ENCODE assay signal across 17 cellular contexts in genomic region chr4:53151489-53151788, GRCh38.
DNase-seq lines count a peak whose midpoint lies in the region; ATAC-seq and TF ChIP-seq lines count a peak whose summit lies in the region.
"Had no signal": no experiment of that assay in that cellular context is flagged by ENCODE, and none has a peak within 500 bp of the region (broad histone marks: within the 10 kb centered on the region; RNA-seq: fewer than 3 reads in every experiment).

No MANE protein-coding gene starts in this region.

- no peak overlapping the region; the same call in 1 of the 2 replicates for H2BK120ac ChIP-seq in IMR-90 (ENCODE audit: low read depth, low read length)

- POLR2A ChIA-PET in IMR-90 (lab: Charles Lee; ENCODE audit: unreplicated experiment) (no interaction called here), T-cell (lab: Charles Lee) (no interaction called here)

- DNase-seq in IMR-90 (no peak), chondrocyte (ENCODE audit: low spot score) (no peak), left lobe of liver (ENCODE audit: low spot score) (peak; percentile 54), nephron progenitor cell (no peak), GM20000 (ENCODE audit: low spot score) (no peak), T-cell (no peak)
- DNase-seq: 8988T; Caco-2; CD8-positive, alpha-beta memory T cell; DND-41; GDM1; HCEC 1CT; HFFc6 had no signal

- TF ChIP-seq RAD21 in IMR-90 (IDR thresholded peaks at IDR 0.05; ENCODE audit: low read length), result no peak

- dilution Hi-C loops in IMR-90 (cut with HindIII; ENCODE audit: low sequenced_read_pairs, unreplicated experiment), result no loop called here

- H3K4me1 Mint-ChIP-seq in chondrocyte (ENCODE audit: low read depth), result peaks cover 18% of the 10 kb centered on the region
- peaks cover 14% of the 10 kb centered on the region for H3K4me1 Mint-ChIP-seq in nephron progenitor cell
- H3K4me1 Mint-ChIP-seq in T-cell, result peaks cover 2 to 6% (median 5%) of the 10 kb centered on the region in 3 donors

- H3K36me3 Mint-ChIP-seq in chondrocyte (ENCODE audit: low read depth) (peaks cover 3% of the 10 kb centered on the region), nephron progenitor cell (ENCODE audit: low read depth) (peaks cover 18% of the 10 kb centered on the region), T-cell (peaks cover 60% of the 10 kb centered on the region)

- no peaks in the 10 kb centered on the region for H3K9me3 Mint-ChIP-seq in chondrocyte (ENCODE audit: low read depth)
- peaks cover 30% of the 10 kb centered on the region for H3K9me3 Mint-ChIP-seq in nephron progenitor cell
- peaks cover 3 to 7% (median 6%) of the 10 kb centered on the region in 3 donors for H3K9me3 Mint-ChIP-seq in T-cell
- H3K9me3 Mint-ChIP-seq: HFFc6 had no signal

- H2BK5ac ChIP-seq in IMR-90 (ENCODE audit: low read depth, low read length, poor library complexity, severe bottlenecking), result peak overlapping the region; percentile 13

- peak overlapping the region; percentile 24; the same call in 1 of the 2 replicates for H3K18ac ChIP-seq in IMR-90 (ENCODE audit: low read depth, low read length)

- peaks cover 0 to 6% of the 10 kb centered on the region in 2 experiments; a peak in 2 of 4 replicates for H3K79me1 ChIP-seq in IMR-90 (ENCODE audit: low read depth in 1 of 2, low read length in 2 of 2)

- no peaks in the 10 kb centered on the region for H3K36me3 ChIP-seq in IMR-90 (ENCODE audit: control insufficient read depth, insufficient read depth, low read length)

- no peak for TF ChIP-seq POLR2A in IMR-90 (IDR thresholded peaks at IDR 0.05; ENCODE audit: low read depth, low read length)

- H3K4me3 Mint-ChIP-seq in chondrocyte (ENCODE audit: unreplicated experiment) (no peak overlapping the region), nephron progenitor cell (no peak overlapping the region), T-cell (no peak overlapping the region)
- H3K4me3 Mint-ChIP-seq: CD8-positive, alpha-beta memory T cell; HFFc6 had no signal

- H2AFZ ChIP-seq in IMR-90 (replicated peaks; ENCODE audit: low read length, poor library complexity), result no peak overlapping the region

- no peaks in the 10 kb centered on the region for H3K9me3 ChIP-seq in IMR-90 (ENCODE audit: control insufficient read depth, insufficient read depth, low read length)
- H3K9me3 ChIP-seq: Caco-2 had no signal

- H3K4me2 ChIP-seq in IMR-90 (ENCODE audit: low read depth, low read length), result peak overlapping the region; percentile 59
- H3K4me2 ChIP-seq: BLaER1 had no signal

- H2BK15ac ChIP-seq in IMR-90 (ENCODE audit: low read depth, low read length), result no peak overlapping the region

- in situ Hi-C loops in IMR-90 (cut with MboI; ENCODE audit: low sequenced_read_pairs), result no loop called here

- H3K27ac ChIP-seq in IMR-90 (ENCODE audit: insufficient read depth, low read length), result no peak overlapping the region
- H3K27ac ChIP-seq: BLaER1, HL-60 had no signal

- H3K4ac ChIP-seq in IMR-90 (ENCODE audit: low read depth, low read length), result peak overlapping the region; percentile 19; the same call in 1 of the 2 replicates

- H3K14ac ChIP-seq in IMR-90 (replicated peaks; ENCODE audit: low read depth, low read length), result 0 out of 2 replicates have a peak overlapping the region, but pooled peaks have one; percentile 24

- H4K20me1 ChIP-seq in IMR-90 (ENCODE audit: insufficient read depth, low read length), result no peaks in the 10 kb centered on the region
- H4K20me1 ChIP-seq: BLaER1 had no signal

- H3K56ac ChIP-seq in IMR-90 (ENCODE audit: extremely low read depth, insufficient read depth, low read length), result no peak overlapping the region

- peak overlapping the region; percentile 63 for H3K27ac Mint-ChIP-seq in chondrocyte (ENCODE audit: unreplicated experiment)
- peak overlapping the region; percentile 73 for H3K27ac Mint-ChIP-seq in nephron progenitor cell
- no peak overlapping the region for H3K27ac Mint-ChIP-seq in T-cell
- H3K27ac Mint-ChIP-seq: CD8-positive, alpha-beta memory T cell; HFFc6 had no signal

- peak overlapping the region; percentile 11; the same call in 1 of the 2 replicates for H2BK20ac ChIP-seq in IMR-90 (ENCODE audit: low read depth, low read length)

- intact Hi-C loops in IMR-90 (cut with micrococcal nuclease), result no loop called here

- H4K91ac ChIP-seq in IMR-90 (ENCODE audit: insufficient read depth, low read depth, low read length), result no peak overlapping the region; the same call in 1 of the 2 replicates

- H3K4me3 ChIP-seq in IMR-90 (ENCODE audit: insufficient read depth, low read depth, low read length), result no peak overlapping the region
- H3K4me3 ChIP-seq: BLaER1 had no signal

- H3K9ac ChIP-seq in IMR-90 (ENCODE audit: low read depth, low read length), result no peak overlapping the region
- H3K9ac ChIP-seq: BLaER1 had no signal

- peaks cover 8% of the 10 kb centered on the region for H3K9me1 ChIP-seq in IMR-90 (ENCODE audit: insufficient read depth, low read length)

- BruUV-seq in IMR-90 (replicated peaks; lab: Mats Ljungman, UMichigan), result no TSS peak

- H3K23ac ChIP-seq in IMR-90 (ENCODE audit: low read depth, low read length), result no peak overlapping the region

- H3K27me3 Mint-ChIP-seq in chondrocyte (ENCODE audit: low read depth) (no peaks in the 10 kb centered on the region), nephron progenitor cell (ENCODE audit: low read depth, poor library complexity) (no peaks in the 10 kb centered on the region), T-cell (no peaks in the 10 kb centered on the region)
- H3K27me3 Mint-ChIP-seq: CD8-positive, alpha-beta memory T cell had no signal

- ATAC-seq in IMR-90 (ENCODE audit: low read depth) (peak; percentile 53), left lobe of liver (peak; percentile 94), HG03469 (IDR thresholded peaks at IDR 0.05; ENCODE audit: unreplicated experiment) (no peak), T-cell (replicated peaks in 1 of 4) (no peak), HG03354 (IDR thresholded peaks at IDR 0.05; ENCODE audit: poor library complexity, severe bottlenecking, unreplicated experiment) (no peak)

- peak overlapping the region; percentile 2 for H2AK9ac ChIP-seq in IMR-90 (replicated peaks; ENCODE audit: low read depth, low read length, poor library complexity)

- TF ChIP-seq CTCF in IMR-90 (conservative IDR thresholded peaks at IDR 0.05; ENCODE audit: low read depth, low read length), result no peak
- TF ChIP-seq CTCF in chondrocyte (IDR thresholded peaks at IDR 0.05), result no peak
- TF ChIP-seq CTCF in nephron progenitor cell (IDR thresholded peaks at IDR 0.05), result no peak
- no peak for TF ChIP-seq CTCF in GM20000 (IDR thresholded peaks at IDR 0.05; ENCODE audit: extremely low read depth, missing control alignments)

- H3K4me1 ChIP-seq in IMR-90 (ENCODE audit: control insufficient read depth, insufficient read depth, low read length), result peaks cover 5% of the 10 kb centered on the region
- H3K4me1 ChIP-seq: BLaER1, Caco-2 had no signal

- no peaks in the 10 kb centered on the region for H3K27me3 ChIP-seq in IMR-90 (ENCODE audit: control insufficient read depth, insufficient read depth, low read length)
- H3K27me3 ChIP-seq: BLaER1 had no signal

- CTCF ChIA-PET in IMR-90 (lab: Yijun Ruan, JAX) (interaction anchor here (1.1 to 1.9 kb wide), 2 partner anchors 10 to 20 kb away, joined by 3 to 6 read pairs; no protein-coding TSS in a partner anchor), T-cell (lab: Charles Lee) (no interaction called here)

- no CpG with 5 or more reads among the region's 3 CpGs for WGBS in IMR-90 (ENCODE audit: extremely low coverage in 2 of 2, insufficient read length in 1 of 2), 2 experiments

- H4K8ac ChIP-seq in IMR-90 (ENCODE audit: low read depth in 2 of 2, low read length in 2 of 2), result no peak overlapping the region; a peak in 1 of 4 replicates

- peak overlapping the region; percentile 24; the same call in 1 of the 2 replicates for H2AK5ac ChIP-seq in IMR-90 (ENCODE audit: low read depth, low read length)

- peak overlapping the region; percentile 12; the same call in 1 of the 2 replicates for H4K5ac ChIP-seq in IMR-90 (ENCODE audit: low read depth, low read length)

TF ChIP-seq in IMR-90, 13 proteins besides CTCF, POLR2A, EP300 and RAD21:
- no peak for TF ChIP-seq ELK1 (IDR thresholded peaks at IDR 0.05; ENCODE audit: borderline replicate concordance, low read depth, low read length)
- no peak for TF ChIP-seq RCOR1 (IDR thresholded peaks at IDR 0.05; ENCODE audit: insufficient replicate concordance, low read length)
- no peak for TF ChIP-seq NFE2L2 (IDR thresholded peaks at IDR 0.05; ENCODE audit: low read depth, low read length)
- no peak for TF ChIP-seq MAZ (IDR thresholded peaks at IDR 0.05; ENCODE audit: borderline replicate concordance, low read depth, low read length)
- TF ChIP-seq USF2 (IDR thresholded peaks at IDR 0.05; ENCODE audit: low read depth, low read length), result no peak
- no peak for TF ChIP-seq RFX5 (IDR thresholded peaks at IDR 0.05; ENCODE audit: low read depth, low read length)
TF ChIP-seq in IMR-90: peak in this region for 0.

Comparison
In these comparisons a context has a peak if more than half of its experiments do, and no peak if none do; other contexts are left out.
1. ATAC-seq: peak in IMR-90 (single experiment) and left lobe of liver (single experiment); none in HG03469 (single experiment), T-cell (0 of 4) and HG03354 (single experiment).
2. H3K27ac Mint-ChIP-seq: peak in chondrocyte (single experiment) and nephron progenitor cell (single experiment); none in T-cell (0 of 2).